28 cellular contexts compared by ENCODE assay signal in genomic region chr2:46122318-46122970, GRCh38.
DNase-seq lines count a peak whose midpoint lies in the region; ATAC-seq and TF ChIP-seq lines count a peak whose summit lies in the region.
"Had no signal": no experiment of that assay in that cellular context is flagged by ENCODE, and none has a peak within 500 bp of the region (broad histone marks: within the 10 kb centered on the region; RNA-seq: fewer than 3 reads in every experiment).

No MANE protein-coding gene starts in this region.

- H3K9ac ChIP-seq in colonic mucosa (ENCODE audit: low read depth in 2 of 2, low read length in 2 of 2) = no peak overlapping the region

- intact Hi-C loops in colonic mucosa (cut with DNase I) (no loop called here), mucosa of descending colon (cut with DNase I, micrococcal nuclease) (no loop called here)

- H3K4me3 ChIP-seq in colonic mucosa = no peak overlapping the region
- H3K4me3 ChIP-seq in mucosa of descending colon = no peak overlapping the region
- H3K4me3 ChIP-seq: heart left ventricle, Peyer's patch, SJCRH30, testis, vagina had no signal

- peak; percentile 70 for ATAC-seq in mucosa of descending colon
- ATAC-seq in GM21381 (IDR thresholded peaks at IDR 0.05; ENCODE audit: unreplicated experiment) = no peak
- no peak for ATAC-seq in HG03039 (IDR thresholded peaks at IDR 0.05; ENCODE audit: unreplicated experiment)
- ATAC-seq: activated T-helper 17 cell treated with anti-CD3 and anti-CD28 coated beads, Interleukin-2, amount 50 U/mL, for 72 hours; heart left ventricle; naive thymus-derived CD4-positive, alpha-beta T cell; stimulated activated naive CD8-positive, alpha-beta T cell treated with anti-CD3 and anti-CD28 coated beads, Interleukin-15, Interleukin-2, amounts not matched to agents 100 U/mL and 50 U/mL, for 24 hours; T-cell had no signal

- H3K9me3 ChIP-seq in colonic mucosa (no peaks in the 10 kb centered on the region), mucosa of descending colon (no peaks in the 10 kb centered on the region)
- H3K9me3 ChIP-seq: heart left ventricle, Peyer's patch, SJCRH30, testis, vagina had no signal

- TF ChIP-seq CTCF in colonic mucosa (IDR thresholded peaks at IDR 0.05) (no peak), mucosa of descending colon (IDR thresholded peaks at IDR 0.05) (no peak)

- H3K27me3 ChIP-seq in colonic mucosa = no peaks in the 10 kb centered on the region
- H3K27me3 ChIP-seq: heart left ventricle, Peyer's patch, SJCRH30, testis, vagina had no signal

- peak overlapping the region; percentile 59 for H3K27ac ChIP-seq in colonic mucosa
- H3K27ac ChIP-seq: epithelial cell of prostate, SJCRH30, testis, vagina had no signal

- H3K4me1 ChIP-seq in colonic mucosa (peaks cover 9% of the 10 kb centered on the region), mucosa of descending colon (ENCODE audit: low read depth) (peaks cover 29% of the 10 kb centered on the region)
- H3K4me1 ChIP-seq: testis had no signal

- H3K36me3 ChIP-seq in colonic mucosa = no peaks in the 10 kb centered on the region
- no peaks in the 10 kb centered on the region for H3K36me3 ChIP-seq in mucosa of descending colon (ENCODE audit: low read depth)
- H3K36me3 ChIP-seq: heart left ventricle, Peyer's patch, SJCRH30, vagina had no signal

- DNase-seq in A172 (ENCODE audit: low spot score) = peak; percentile 60
- peak; percentile 38 for DNase-seq in LoVo (ENCODE audit: low spot score)
- DNase-seq in colonic mucosa = peak; percentile 45
- no peak for DNase-seq in mucosa of descending colon
- DNase-seq in T-helper 9 cell = no peak
- no peak for DNase-seq in NCI-H1105 (lab: John Stamatoyannopoulos, UW)
- DNase-seq: activated CD4-positive, alpha-beta T cell treated with anti-CD3 and anti-CD28 coated beads, Interleukin-2, amount 50 U/mL, for 4 hours; activated CD4-positive, CD25-positive, alpha-beta regulatory T cell; activated naive CD4-positive, alpha-beta T cell treated with anti-CD3 and anti-CD28 coated beads, Interleukin-2, amount 50 U/mL, for 16 hours; amygdala; effector CD8-positive, alpha-beta T cell; H9; heart left ventricle; Karpas-422; NCI-H1048; NCI-H187; NCI-H526; SJCRH30; stimulated activated naive CD8-positive, alpha-beta T cell treated with anti-CD3 and anti-CD28 coated beads, Interleukin-15, Interleukin-2, amounts not matched to agents 100 U/mL and 50 U/mL, for 24 hours; T-cell; testis had no signal

Comparison
In these comparisons a context has a peak if more than half of its experiments do, and no peak if none do; other contexts are left out.
1. DNase-seq: peak in A172 (single experiment), LoVo (single experiment) and colonic mucosa (single experiment); none in mucosa of descending colon (0 of 3), T-helper 9 cell (single experiment) and NCI-H1105 (single experiment).